In genomic region chr4:20773144-20773997, GRCh38 we compare ENCODE assay signal across 8 cellular contexts.
A peak's percentile ranks its signal among the peaks of the same experiment; 100 is the strongest.
DNase-seq lines count a peak whose midpoint lies in the region; ATAC-seq and TF ChIP-seq lines count a peak whose summit lies in the region.

No MANE protein-coding gene starts in this region.

- CTCF ChIA-PET in OCI-LY7 (lab: Charles Lee; ENCODE audit: unreplicated experiment): interaction anchor here (1.1 kb wide), 1 partner anchor 12 kb away, joined by 3 read pairs; no protein-coding TSS in a partner anchor

- intact Hi-C loops in OCI-LY7 (cut with micrococcal nuclease; ENCODE audit: unreplicated experiment): loop anchor here (5.0 kb wide), 2 partner anchors 694 to 994 kb away; no protein-coding TSS in a partner anchor

- no peaks in the 10 kb centered on the region for H3K9me3 ChIP-seq in OCI-LY7 (ENCODE audit: low read length)

- no peaks in the 10 kb centered on the region for H3K36me3 ChIP-seq in OCI-LY7 (ENCODE audit: insufficient read depth, low read length)

- no peaks in the 10 kb centered on the region for H3K79me2 ChIP-seq in OCI-LY7 (ENCODE audit: insufficient read depth, low read depth, low read length)

- DNase-seq in DMS79 treated with DMSO at 0.1 percent for 48 hours (lab: John Stamatoyannopoulos, UW) (peak; percentile 31), HuH-7.5 (ENCODE audit: low spot score) (peak; percentile 24), OCI-LY7 (ENCODE audit: low spot score) (peak; percentile 43), brain pericyte (ENCODE audit: low read depth, low spot score) (peak; percentile 17), inferior parietal cortex (ENCODE audit: extremely low spot score) (peak; percentile 86), omental fat pad (ENCODE audit: low spot score) (no peak)
- DNase-seq in stimulated activated CD4-positive, alpha-beta T cell treated with anti-CD3 and anti-CD28 coated beads, Interleukin-2, amount 100 ng/mL, for 24 hours: peak; percentile 9 to 18

- no peaks in the 10 kb centered on the region for H4K20me1 ChIP-seq in OCI-LY7 (ENCODE audit: insufficient read depth, low read length)

- H2AFZ ChIP-seq in OCI-LY7 (ENCODE audit: low read length): 0 out of 2 replicates have a peak overlapping the region, but pooled peaks have one; percentile 42

- TF ChIP-seq CTCF in OCI-LY7 (conservative IDR thresholded peaks at IDR 0.05; ENCODE audit: low read length) (peak; percentile 81), omental fat pad (IDR thresholded peaks at IDR 0.05) (no peak)

- POLR2A ChIA-PET in OCI-LY7 (lab: Charles Lee): interaction anchor here (0.6 kb wide), 1 partner anchor 125 kb away, joined by 3 read pairs; no protein-coding TSS in a partner anchor

- peak; percentile 93 for ATAC-seq in GM21367 (IDR thresholded peaks at IDR 0.05; ENCODE audit: unreplicated experiment)
- ATAC-seq in omental fat pad (ENCODE audit: low FRiP score): no peak

- no peaks in the 10 kb centered on the region for H3K4me1 ChIP-seq in OCI-LY7 (ENCODE audit: insufficient read depth, low read length, poor library complexity, severe bottlenecking)

- H3K9me2 ChIP-seq in OCI-LY7 (ENCODE audit: insufficient read depth, low read length): no peaks in the 10 kb centered on the region

- BruUV-seq in OCI-LY7 (replicated peaks; lab: Mats Ljungman, UMichigan): no TSS peak

- no peak overlapping the region for H3K4me2 ChIP-seq in OCI-LY7 (ENCODE audit: low read length)

- H3K27ac ChIP-seq in OCI-LY7 (ENCODE audit: low read depth, low read length, poor library complexity, severe bottlenecking): no peak overlapping the region

- H3K4me3 ChIP-seq in OCI-LY7 (ENCODE audit: low read depth, low read length, poor library complexity, severe bottlenecking): no peak overlapping the region
